In genomic region chr12:102299731-102300130, GRCh38 we compare ENCODE assay signal across 18 cellular contexts.
DNase-seq lines count a peak whose midpoint lies in the region; ATAC-seq and FAIRE-seq lines count a peak whose summit lies in the region.
"Had no signal": no experiment of that assay in that cellular context is flagged by ENCODE, and none has a peak within 500 bp of the region (broad histone marks: within the 10 kb centered on the region; RNA-seq: fewer than 3 reads in every experiment).

No MANE protein-coding gene starts in this region.

- no peak for ATAC-seq in HG03354 (IDR thresholded peaks at IDR 0.05; ENCODE audit: poor library complexity, severe bottlenecking, unreplicated experiment)
- ATAC-seq: K562 had no signal

- H3K27ac ChIP-seq in caudate nucleus (ENCODE audit: low read depth, low read length) = no peak overlapping the region
- H3K27ac ChIP-seq: C4-2B, HL-60 had no signal

- DNase-seq in EH (ENCODE audit: low read depth) (peak; percentile 43), GM18507 (ENCODE audit: extremely low spot score, insufficient read length, low read depth) (no peak), RKO (ENCODE audit: low spot score) (no peak), caudate nucleus (lab: John Stamatoyannopoulos, UW) (no peak)
- no peak for DNase-seq in activated effector memory CD4-positive, alpha-beta T cell treated with anti-CD3 and anti-CD28 coated beads, Interleukin-2, amount 50 U/mL, for 16 hours
- DNase-seq: BE2C; Caco-2; CD4-positive, alpha-beta T cell; H9 had no signal

- peak; percentile 50 for FAIRE-seq in GM18507 (lab: Jason Lieb, UNC)
- peak; percentile 75 for FAIRE-seq in endometrium (lab: Jason Lieb, UNC)
- FAIRE-seq: D721Med, G401.6, GM19239, H1, K562 had no signal
